1 cellular context compared by ENCODE assay signal in genomic region chr1:247421074-247421473, GRCh38.
TF ChIP-seq lines count a peak whose summit lies in the region.

No MANE protein-coding gene starts in this region.

TF ChIP-seq in SK-N-SH, 30 proteins besides CTCF, POLR2A, EP300 and RAD21 (continued from another document):
- TF ChIP-seq YY1 (IDR thresholded peaks at IDR 0.05; ENCODE audit: low read depth) (no peak), TCF12 (IDR thresholded peaks at IDR 0.05) (no peak), RXRA (IDR thresholded peaks at IDR 0.05; ENCODE audit: borderline replicate concordance, low read depth) (no peak), TAF1 (IDR thresholded peaks at IDR 0.05; ENCODE audit: borderline replicate concordance, low read depth, low read length) (no peak), TEAD4 (IDR thresholded peaks at IDR 0.05; ENCODE audit: borderline replicate concordance, insufficient read depth) (no peak), ELF1 (IDR thresholded peaks at IDR 0.05) (no peak), POLR2AphosphoS5 (IDR thresholded peaks at IDR 0.05; ENCODE audit: low read depth, low read length) (no peak), GATA2 (CRISPR knock-in tag; IDR thresholded peaks at IDR 0.05) (no peak), NFIC (IDR thresholded peaks at IDR 0.05; ENCODE audit: borderline replicate concordance) (no peak), MXI1 (IDR thresholded peaks at IDR 0.05; ENCODE audit: low read depth, low read length) (no peak), FOXJ3 (CRISPR knock-in tag; IDR thresholded peaks at IDR 0.05) (no peak)
